Comparison of ENCODE assay signal across 8 cellular contexts in genomic region chr1:209435654-209436566, GRCh38.
DNase-seq lines count a peak whose midpoint lies in the region; ATAC-seq and TF ChIP-seq lines count a peak whose summit lies in the region.

No MANE protein-coding gene starts in this region.

- peak; percentile 42 for DNase-seq in AG09319 (ENCODE audit: extremely low read depth, low read depth)
- DNase-seq in NCI-H1694 (lab: John Stamatoyannopoulos, UW), result peak; percentile 90
- no peak for DNase-seq in esophagus squamous epithelium (lab: John Stamatoyannopoulos, UW)
- DNase-seq in aorta, result peak; percentile 69 to 81

- no peak overlapping the region for H3K4me3 Mint-ChIP-seq in nephron

- intact Hi-C loops in esophagus squamous epithelium (cut with DNase I), result no loop called here
- intact Hi-C loops in aorta (cut with DNase I), result no loop called here

- TF ChIP-seq CTCF in AG09319 (IDR thresholded peaks at IDR 0.05; ENCODE audit: low read depth, low read length) (peak; percentile 93), WI38 (IDR thresholded peaks at IDR 0.05; ENCODE audit: low read depth, low read length) (peak; percentile 97), esophagus squamous epithelium (IDR thresholded peaks at IDR 0.05) (peak; percentile 46 to 95 (median 82)), nephron (IDR thresholded peaks at IDR 0.05; ENCODE audit: unreplicated experiment in 3 of 3) (peak; percentile 84 to 93 (median 93))

- H3K27ac ChIP-seq in esophagus squamous epithelium (peak overlapping the region; percentile 30 to 96 (median 92)), aorta (ENCODE audit: low read depth in 1 of 2, low read length in 2 of 2) (no peak overlapping the region)

- 16 to 21% methylated on average over 6 of the region's 6 CpGs for whole genome bisulfite sequencing in esophagus squamous epithelium, 2 donors
- WGBS in aorta, 2 donors, result 33 to 39% methylated on average over 6 of the region's 6 CpGs

- peaks cover 4% of the 10 kb centered on the region for H3K9me3 Mint-ChIP-seq in nephron

- H3K4me1 ChIP-seq in esophagus squamous epithelium (peaks cover 0 to 53% (median 0%) of the 10 kb centered on the region in 3 donors), aorta (ENCODE audit: control insufficient read depth in 1 of 2, insufficient read depth in 2 of 2, low read length in 2 of 2) (no peaks in the 10 kb centered on the region)

- no peak for TF ChIP-seq POLR2A in esophagus squamous epithelium (IDR thresholded peaks at IDR 0.05)

- ATAC-seq in GM18498 (IDR thresholded peaks at IDR 0.05; ENCODE audit: unreplicated experiment) (peak; percentile 93), HG02970 (IDR thresholded peaks at IDR 0.05; ENCODE audit: low FRiP score, unreplicated experiment) (peak; percentile 74), aorta (ENCODE audit: low FRiP score) (no peak)

- H3K36me3 Mint-ChIP-seq in nephron (ENCODE audit: low read depth), result no peaks in the 10 kb centered on the region

- peaks cover 7% of the 10 kb centered on the region for H3K4me1 Mint-ChIP-seq in nephron

- no peak overlapping the region for H3K27ac Mint-ChIP-seq in nephron

- H3K27me3 Mint-ChIP-seq in nephron (ENCODE audit: low read depth), result peaks cover 13% of the 10 kb centered on the region

- peaks cover 0 to 12% (median 0%) of the 10 kb centered on the region in 3 donors for H3K36me3 ChIP-seq in esophagus squamous epithelium
- no peaks in the 10 kb centered on the region for H3K36me3 ChIP-seq in aorta (ENCODE audit: control insufficient read depth in 1 of 2, insufficient read depth in 2 of 2, low read length in 1 of 2)

- no peak overlapping the region for H3K4me3 ChIP-seq in WI38 (ENCODE audit: low read depth, low read length)
- H3K4me3 ChIP-seq in esophagus squamous epithelium, result no peak overlapping the region
- no peak overlapping the region for H3K4me3 ChIP-seq in aorta (ENCODE audit: low read length in 2 of 2)

- H3K27me3 ChIP-seq in esophagus squamous epithelium (no peaks in the 10 kb centered on the region), aorta (ENCODE audit: control insufficient read depth in 1 of 2, insufficient read depth in 2 of 2, low read length in 1 of 2) (no peaks in the 10 kb centered on the region)

- H3K9me3 ChIP-seq in esophagus squamous epithelium (peaks cover 0 to 5% (median 0%) of the 10 kb centered on the region in 3 donors), aorta (ENCODE audit: control insufficient read depth, low read length) (peaks cover 1% of the 10 kb centered on the region)

Comparison
In these comparisons a context has a peak if more than half of its experiments do, and no peak if none do; other contexts are left out.
1. H3K27ac ChIP-seq: peak in esophagus squamous epithelium (4 of 4); none in aorta (0 of 2).
2. Peak in every context shown above with its lines, with median percentiles within 50 percentile points of each other: CTCF ChIP-seq.